19 cellular contexts compared by ENCODE assay signal in the genomic region with DNA sequence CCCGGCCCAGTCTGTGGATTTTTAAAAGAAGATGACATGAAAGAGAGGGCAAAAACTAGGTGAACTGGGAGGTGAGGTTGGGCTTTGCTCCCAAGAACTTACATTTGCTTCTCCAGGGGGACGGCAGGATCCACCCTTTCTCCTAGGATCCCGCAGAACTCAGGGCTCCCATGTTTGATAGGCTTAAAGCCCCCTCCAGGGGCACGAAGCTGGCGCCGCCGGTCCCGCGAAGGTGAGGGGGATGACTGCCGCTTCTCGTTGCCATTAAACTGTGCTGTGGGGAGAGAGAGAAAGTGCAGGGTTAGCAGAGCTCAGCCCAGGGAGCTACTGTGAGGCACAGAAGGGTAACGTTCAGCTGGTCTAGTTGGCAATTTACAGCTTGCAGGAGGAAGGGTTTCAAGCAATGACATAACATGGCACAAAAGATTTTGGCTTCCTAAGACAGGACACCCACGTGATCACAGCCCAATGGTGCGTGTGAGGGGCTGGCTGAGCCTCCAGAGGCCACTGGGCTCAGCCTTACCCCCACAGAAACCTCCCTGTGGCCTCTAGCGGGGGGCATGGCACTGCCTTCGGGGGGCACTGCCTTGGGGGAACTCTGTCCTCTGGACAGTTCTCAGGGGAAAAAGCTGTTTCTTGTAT. TPM values are rescaled to one million over a fixed set of nuclear protein-coding genes. Genes with fewer than 3 reads are reported as not detected.
DNase-seq lines count a peak whose midpoint lies in the region; ATAC-seq, FAIRE-seq and TF ChIP-seq lines count a peak whose summit lies in the region.
"Had no signal": no experiment of that assay in that cellular context is flagged by ENCODE, and none has a peak within 500 bp of the region (broad histone marks: within the 10 kb centered on the region; RNA-seq: fewer than 3 reads in every experiment).

No MANE protein-coding gene starts in this region.

- H3K79me2 ChIP-seq in GM12878 (ENCODE audit: control insufficient read depth, insufficient read depth, low read length): no peaks in the 10 kb centered on the region
- peaks cover 3% of the 10 kb centered on the region for H3K79me2 ChIP-seq in osteoblast (ENCODE audit: insufficient read depth, low read length)

- peak; percentile 13 for DNase-seq in left cardiac atrium
- DNase-seq in Right ventricle myocardium inferior (ENCODE audit: missing footprints): no peak
- DNase-seq in GM12878 (ENCODE audit: low read depth, low spot score): no peak
- peak; percentile 3 for DNase-seq in osteoblast (ENCODE audit: insufficient read length, low spot score, missing footprints)
- DNase-seq in cerebellar nuclear complex (lab: John Stamatoyannopoulos, UW): no peak
- DNase-seq: 8988T, Caco-2, NCI-H1092, NCI-H1694, NCI-H2107, NCI-H446, NCI-H748 treated with DMSO at 0.1 percent for 48 hours, Peyer's patch, SJCRH30 had no signal

- BruUV-seq in GM12878 (replicated peaks; lab: Mats Ljungman, UMichigan): no TSS peak

- H3K9ac ChIP-seq in GM12878 (ENCODE audit: control insufficient read depth, insufficient read depth, low read length): no peak overlapping the region
- H3K9ac ChIP-seq: KMS-11 had no signal

- CTCF ChIA-PET in GM12878 (lab: Yijun Ruan, JAX): interaction anchor here (0.6 to 1.7 kb wide), 3 partner anchors 11 to 667 kb away, joined by 3 to 7 read pairs (median 3); no protein-coding TSS in a partner anchor

- H4K20me1 ChIP-seq in GM12878 (ENCODE audit: control insufficient read depth, insufficient read depth) (no peaks in the 10 kb centered on the region), osteoblast (ENCODE audit: insufficient read depth, low read length) (no peaks in the 10 kb centered on the region)

- H3K9me3 ChIP-seq in GM12878 (replicated peaks; ENCODE audit: control insufficient read depth, insufficient read depth, low read length) (no peaks in the 10 kb centered on the region), osteoblast (ENCODE audit: low read depth, low read length) (peaks cover 1% of the 10 kb centered on the region)
- H3K9me3 ChIP-seq: Caco-2, Peyer's patch, SJCRH30 had no signal

- intact Hi-C loops in left cardiac atrium (cut with DNase I): no loop called here
- intact Hi-C loops in Right ventricle myocardium inferior (cut with DNase I): no loop called here
- intact Hi-C loops in GM12878 (cut with micrococcal nuclease; ENCODE audit: unreplicated experiment): no loop called here

- RAD21 ChIA-PET in GM12878 (lab: Charles Lee; ENCODE audit: unreplicated experiment): interaction anchor here (1.0 to 1.8 kb wide), 3 partner anchors 11 to 105 kb away, joined by 3 to 6 read pairs (median 4); no protein-coding TSS in a partner anchor

- TF ChIP-seq POLR2A in GM12878 (IDR thresholded peaks at IDR 0.05; ENCODE audit: low read depth, low read length): no peak

- H2AFZ ChIP-seq in GM12878 (ENCODE audit: control insufficient read depth, low read depth, low read length) (no peak overlapping the region), osteoblast (ENCODE audit: low read length) (no peak overlapping the region)

- TF ChIP-seq CTCF in GM12878 (IDR thresholded peaks at IDR 0.05 in 2 of 3, conservative IDR thresholded peaks at IDR 0.05 in 1 of 3; ENCODE audit: control insufficient read depth in 2 of 3, extremely low read depth in 1 of 3, insufficient read depth in 1 of 3, low read depth in 3 of 3, low read length in 3 of 3) (no peak), osteoblast (IDR thresholded peaks at IDR 0.05; ENCODE audit: extremely low read depth, low read depth, low read length) (no peak)

- TF ChIP-seq EP300 in GM12878 (IDR thresholded peaks at IDR 0.05; ENCODE audit: borderline replicate concordance in 1 of 2, control insufficient read depth in 1 of 2, low read depth in 2 of 2, low read length in 2 of 2): no peak

- in situ Hi-C loops in GM12878 (cut with MboI): no loop called here

- H3K4me1 ChIP-seq in GM12878 (ENCODE audit: control insufficient read depth, insufficient read depth, low read length): peaks cover 30% of the 10 kb centered on the region
- peaks cover 34% of the 10 kb centered on the region for H3K4me1 ChIP-seq in osteoblast (ENCODE audit: insufficient read depth, low read length)
- H3K4me1 ChIP-seq: Peyer's patch had no signal

- no peak overlapping the region for H3K4me3 ChIP-seq in GM12878
- no peak overlapping the region for H3K4me3 ChIP-seq in osteoblast (ENCODE audit: insufficient read depth, low read length)
- H3K4me3 ChIP-seq: Peyer's patch, SJCRH30 had no signal

- H3K27ac ChIP-seq in GM12878 (ENCODE audit: control insufficient read depth, insufficient read depth) (no peak overlapping the region), osteoblast (ENCODE audit: low read depth, low read length) (no peak overlapping the region)
- H3K27ac ChIP-seq: KMS-11, Peyer's patch, SJCRH30 had no signal

- WGBS in GM12878 (ENCODE audit: insufficient coverage, insufficient replicate concordance, low lambda C conversion rate, missing lambda C conversion rate): 70% methylated on average over 15 of the region's 16 CpGs

- SMC1A ChIA-PET in GM12878 (lab: Charles Lee; ENCODE audit: uncharacterized antibody, unreplicated experiment): interaction anchor here (1.2 to 2.4 kb wide), 4 partner anchors 38 to 106 kb away, joined by 3 to 10 read pairs (median 4); no protein-coding TSS in a partner anchor

- ATAC-seq in left cardiac atrium (no peak), Right ventricle myocardium inferior (no peak), GM12878 (no peak), HG03135 (IDR thresholded peaks at IDR 0.05; ENCODE audit: unreplicated experiment) (no peak), HG03520 (IDR thresholded peaks at IDR 0.05; ENCODE audit: unreplicated experiment) (no peak), HG02678 (IDR thresholded peaks at IDR 0.05; ENCODE audit: unreplicated experiment) (no peak)
- ATAC-seq: HCT116 had no signal

- H3K4me2 ChIP-seq in GM12878 (ENCODE audit: control insufficient read depth, insufficient read depth) (no peak overlapping the region), osteoblast (ENCODE audit: insufficient read depth, low read length) (no peak overlapping the region)
- H3K4me2 ChIP-seq: KMS-11 had no signal

- H3K27me3 ChIP-seq in GM12878 (replicated peaks in 1 of 2; ENCODE audit: control insufficient read depth in 2 of 2, insufficient read depth in 2 of 2, low read length in 1 of 2) (no peaks in the 10 kb centered on the region), osteoblast (ENCODE audit: insufficient read depth, low read length) (no peaks in the 10 kb centered on the region)
- H3K27me3 ChIP-seq: Peyer's patch, SJCRH30 had no signal

- FAIRE-seq in GM12878 (lab: Jason Lieb, UNC): no peak

- POLR2A ChIA-PET in GM12878 (lab: Charles Lee): interaction anchor here (1.2 kb wide), 1 partner anchor 108 kb away, joined by 3 read pairs; no protein-coding TSS in a partner anchor

- no peaks in the 10 kb centered on the region for H3K36me3 ChIP-seq in GM12878 (ENCODE audit: control insufficient read depth in 2 of 2, insufficient read depth in 2 of 2, low read length in 1 of 2)
- H3K36me3 ChIP-seq in osteoblast (ENCODE audit: insufficient read depth, low read length): peaks cover 11% of the 10 kb centered on the region

- TF ChIP-seq RAD21 in GM12878 (IDR thresholded peaks at IDR 0.05; ENCODE audit: insufficient read depth, low read depth, low read length): no peak

TF ChIP-seq in GM12878, 131 proteins besides CTCF, POLR2A, EP300 and RAD21 (continues in another document):
- TF ChIP-seq SMAD5 (IDR thresholded peaks at IDR 0.05; ENCODE audit: low read depth) (no peak), CHD2 (IDR thresholded peaks at IDR 0.05; ENCODE audit: borderline replicate concordance, low read depth, low read length) (no peak), KDM1A (IDR thresholded peaks at IDR 0.05; ENCODE audit: borderline replicate concordance) (no peak), RELA (IDR thresholded peaks at IDR 0.05; ENCODE audit: borderline replicate concordance, partially characterized antibody) (no peak)
- TF ChIP-seq, protein P1, sequence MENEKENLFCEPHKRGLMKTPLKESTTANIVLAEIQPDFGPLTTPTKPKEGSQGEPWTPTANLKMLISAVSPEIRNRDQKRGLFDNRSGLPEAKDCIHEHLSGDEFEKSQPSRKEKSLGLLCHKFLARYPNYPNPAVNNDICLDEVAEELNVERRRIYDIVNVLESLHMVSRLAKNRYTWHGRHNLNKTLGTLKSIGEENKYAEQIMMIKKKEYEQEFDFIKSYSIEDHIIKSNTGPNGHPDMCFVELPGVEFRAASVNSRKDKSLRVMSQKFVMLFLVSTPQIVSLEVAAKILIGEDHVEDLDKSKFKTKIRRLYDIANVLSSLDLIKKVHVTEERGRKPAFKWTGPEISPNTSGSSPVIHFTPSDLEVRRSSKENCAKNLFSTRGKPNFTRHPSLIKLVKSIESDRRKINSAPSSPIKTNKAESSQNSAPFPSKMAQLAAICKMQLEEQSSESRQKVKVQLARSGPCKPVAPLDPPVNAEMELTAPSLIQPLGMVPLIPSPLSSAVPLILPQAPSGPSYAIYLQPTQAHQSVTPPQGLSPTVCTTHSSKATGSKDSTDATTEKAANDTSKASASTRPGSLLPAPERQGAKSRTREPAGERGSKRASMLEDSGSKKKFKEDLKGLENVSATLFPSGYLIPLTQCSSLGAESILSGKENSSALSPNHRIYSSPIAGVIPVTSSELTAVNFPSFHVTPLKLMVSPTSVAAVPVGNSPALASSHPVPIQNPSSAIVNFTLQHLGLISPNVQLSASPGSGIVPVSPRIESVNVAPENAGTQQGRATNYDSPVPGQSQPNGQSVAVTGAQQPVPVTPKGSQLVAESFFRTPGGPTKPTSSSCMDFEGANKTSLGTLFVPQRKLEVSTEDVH (IDR thresholded peaks at IDR 0.05; ENCODE audit: low read depth, partially characterized antibody): no peak

RNA-seq across cellular contexts. Expression of a gene that starts 52.0 kb away (rescaled TPM):
- total RNA-seq in left cardiac atrium (10 to 100 TPM; 30.2 to 30.3 TPM), Right ventricle myocardium inferior (22.0 TPM), GM12878 (2014; rRNA removed) (29.2 and 29.3 TPM in 2 replicates), GM12878 (2014; rRNA removed; fragmentation: Illumina TruSeq; extraction: Trizol) (27.5 and 27.7 TPM in 2 replicates), GM12878 (2021) (23.9 and 24.2 TPM in 2 replicates), osteoblast (114 and 119 TPM in 2 replicates)
- total RNA-seq in GM12878 (2013; cell fraction: nucleolus; rRNA removed): 44.6 and 50.8 TPM in 2 replicates
- polyA plus RNA-seq in GM12878 (2011; ENCODE audit: low read depth): 10.3 TPM
- polyA plus RNA-seq in GM12878 (2011; rRNA removed) (25.3 and 25.5 TPM in 2 replicates), GM12878 (2014; fragmentation: Illumina TruSeq; extraction: Trizol) (11.7 and 13.8 TPM in 2 replicates), GM12878 (2014; fragmentation: Nextera tagmentation; extraction: Ambion mirVana) (1 to 10 TPM; 3.8 to 6.1 TPM), GM12878 (2014; rRNA removed) (11.2 and 12.7 TPM in 2 replicates), GM12878 (2016; fragmentation: Nextera tagmentation; extraction: Ambion mirVana) (10 to 100 TPM; 10.8 to 11.2 TPM)
- 19.1 and 20.3 TPM in 2 replicates for polyA plus RNA-seq in GM12878 (2011; cell fraction: cytosol; rRNA removed)
- polyA plus RNA-seq in GM12878 (2011; cell fraction: nucleus; rRNA removed): 13.1 and 14.7 TPM in 2 replicates
- polyA plus RNA-seq in GM12878 (2012): 7.9 and 9.2 TPM in 2 replicates
- polyA minus RNA-seq in GM12878 (2011; rRNA and poly(A)+ RNA removed): 69.3 and 75.2 TPM in 2 replicates
- 17.4 and 20.7 TPM in 2 replicates for polyA minus RNA-seq in GM12878 (2011; cell fraction: cytosol; rRNA and poly(A)+ RNA removed)
- 14.7 and 25.9 TPM in 2 replicates for polyA minus RNA-seq in GM12878 (2011; cell fraction: nucleus; rRNA and poly(A)+ RNA removed)

Comparison
In these comparisons a context has a peak if more than half of its experiments do, and no peak if none do; other contexts are left out.
1. DNase-seq: peak in left cardiac atrium (single experiment) and osteoblast (single experiment); none in Right ventricle myocardium inferior (single experiment), GM12878 (single experiment) and cerebellar nuclear complex (0 of 2).